24 cellular contexts compared by ENCODE assay signal in the genomic region with DNA sequence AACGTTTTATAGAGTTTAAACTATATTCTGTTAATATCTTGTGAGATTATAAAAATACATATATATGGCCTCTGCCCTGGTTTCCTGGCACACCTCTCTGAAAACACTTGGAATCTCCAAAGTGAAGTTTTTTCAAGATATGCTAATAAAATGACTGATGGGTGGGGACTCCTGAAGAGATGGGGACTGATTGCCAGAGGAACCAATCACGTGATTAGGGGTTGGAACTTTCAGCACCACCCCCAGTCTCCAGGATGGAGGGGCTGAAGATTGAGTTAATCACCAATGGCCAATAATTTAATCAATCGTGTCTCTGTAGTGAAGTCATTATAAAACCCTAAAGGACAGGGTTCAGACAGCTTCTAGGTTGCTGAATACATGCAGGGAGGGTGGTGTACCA. TPM values are rescaled to one million over a fixed set of nuclear protein-coding genes. Genes with fewer than 3 reads are reported as not detected.
DNase-seq lines count a peak whose midpoint lies in the region; ATAC-seq and TF ChIP-seq lines count a peak whose summit lies in the region.
"Had no signal": no experiment of that assay in that cellular context is flagged by ENCODE, and none has a peak within 500 bp of the region (broad histone marks: within the 10 kb centered on the region; RNA-seq: fewer than 3 reads in every experiment).

No MANE protein-coding gene starts in this region.

- H3K4me3 Mint-ChIP-seq in GM23338 (no peak overlapping the region), WTC11 (no peak overlapping the region)
- H3K4me3 Mint-ChIP-seq: CD14-positive monocyte; CD4-positive, alpha-beta memory T cell; CD4-positive, CD25-positive, alpha-beta regulatory T cell; CD8-positive, alpha-beta memory T cell had no signal

- H3K4me3 ChIP-seq in GM23338 (no peak overlapping the region), H7 (ENCODE audit: insufficient read depth, low read depth, low read length) (no peak overlapping the region), aorta (ENCODE audit: low read length in 2 of 2) (no peak overlapping the region)
- H3K4me3 ChIP-seq: BLaER1, GM12878 had no signal

- H3K36me3 Mint-ChIP-seq in GM23338 (ENCODE audit: low read depth) (no peaks in the 10 kb centered on the region), WTC11 (no peaks in the 10 kb centered on the region)
- H3K36me3 Mint-ChIP-seq: CD14-positive monocyte; CD4-positive, alpha-beta memory T cell; CD4-positive, CD25-positive, alpha-beta regulatory T cell; CD8-positive, alpha-beta memory T cell had no signal

- H3K27me3 Mint-ChIP-seq in GM23338 (ENCODE audit: insufficient read depth, low read depth, poor library complexity) = peaks cover 3% of the 10 kb centered on the region
- no peaks in the 10 kb centered on the region for H3K27me3 Mint-ChIP-seq in WTC11 (ENCODE audit: low read depth)

- no peak overlapping the region for H3K27ac ChIP-seq in GM23338 (ENCODE audit: low read depth)
- no peak overlapping the region for H3K27ac ChIP-seq in aorta (ENCODE audit: low read depth in 1 of 2, low read length in 2 of 2)
- H3K27ac ChIP-seq: BLaER1 had no signal

- peaks cover 4% of the 10 kb centered on the region; the same call in 1 of the 2 replicates for H3K9me2 ChIP-seq in GM23338 (ENCODE audit: insufficient read depth)

- H3K9me3 ChIP-seq in aorta (ENCODE audit: control insufficient read depth, low read length) = no peaks in the 10 kb centered on the region
- H3K9me3 ChIP-seq: BE2C, BLaER1 had no signal

- CTCF ChIA-PET in WTC11 (lab: Charles Lee) = no interaction called here

- no peaks in the 10 kb centered on the region for H4K20me1 ChIP-seq in GM23338 (replicated peaks; ENCODE audit: insufficient read depth)
- H4K20me1 ChIP-seq: BLaER1 had no signal

- H3K4me2 ChIP-seq in GM23338 = no peak overlapping the region
- H3K4me2 ChIP-seq: BLaER1 had no signal

- ATAC-seq in GM23338 (no peak), WTC11 (peak; percentile 52), aorta (ENCODE audit: low FRiP score) (no peak)
- ATAC-seq: GM12878 had no signal

- TF ChIP-seq CTCF in GM23338 (conservative IDR thresholded peaks at IDR 0.05; ENCODE audit: low read depth in 2 of 2) (no peak), WTC11 (IDR thresholded peaks at IDR 0.05) (no peak)

- H3K4me1 ChIP-seq in GM23338 (ENCODE audit: insufficient read depth) (peaks cover 4% of the 10 kb centered on the region; the same call in 1 of the 2 replicates), aorta (ENCODE audit: control insufficient read depth in 1 of 2, insufficient read depth in 2 of 2, low read length in 2 of 2) (peaks cover 0 to 6% of the 10 kb centered on the region in 2 donors)
- H3K4me1 ChIP-seq: BE2C had no signal

- POLR2A ChIA-PET in WTC11 (lab: Charles Lee) = no interaction called here

- no peaks in the 10 kb centered on the region for H3K79me2 ChIP-seq in GM23338 (replicated peaks; ENCODE audit: insufficient read depth)

- H3K9me3 Mint-ChIP-seq in GM23338 (no peaks in the 10 kb centered on the region), WTC11 (no peaks in the 10 kb centered on the region)
- H3K9me3 Mint-ChIP-seq: CD14-positive monocyte; CD4-positive, alpha-beta memory T cell; CD4-positive, CD25-positive, alpha-beta regulatory T cell; CD8-positive, alpha-beta memory T cell had no signal

- no peak overlapping the region for H2AFZ ChIP-seq in GM23338

- peak; percentile 26 for DNase-seq in GM23338 (ENCODE audit: low spot score)
- peak; percentile 36 for DNase-seq in H7
- no peak for DNase-seq in WTC11 (ENCODE audit: low spot score)
- DNase-seq in activated CD8-positive, alpha-beta memory T cell treated with anti-CD3 and anti-CD28 coated beads, Interleukin-2, amount 50 U/mL, for 48 hours = no peak
- DNase-seq in aorta = no peak
- no peak for DNase-seq in cortex of kidney (lab: John Stamatoyannopoulos, UW)
- DNase-seq: 8988T; ACHN; BE2C; C1 segment of cervical spinal cord; CD4-positive, alpha-beta memory T cell; CD4-positive, CD25-positive, alpha-beta regulatory T cell; CD8-positive, alpha-beta memory T cell; COR-L47; DMS 273 treated with DMSO at 0.1 percent for 48 hours; DMS153; DMS53; DMS79; DND-41; EL; GDM1 had no signal

- 55 to 58% methylated on average over 3 of the region's 3 CpGs for WGBS in aorta, 2 donors

- H3K27me3 ChIP-seq in GM23338 (ENCODE audit: insufficient read depth) (no peaks in the 10 kb centered on the region), H7 (ENCODE audit: control insufficient read depth, insufficient read depth, low read length) (no peaks in the 10 kb centered on the region), aorta (ENCODE audit: control insufficient read depth in 1 of 2, insufficient read depth in 2 of 2, low read length in 1 of 2) (no peaks in the 10 kb centered on the region)
- H3K27me3 ChIP-seq: BE2C, BLaER1 had no signal

- H3K4me1 Mint-ChIP-seq in GM23338 (peaks cover 8% of the 10 kb centered on the region), WTC11 (peaks cover 15% of the 10 kb centered on the region)
- H3K4me1 Mint-ChIP-seq: CD4-positive, alpha-beta memory T cell; CD4-positive, CD25-positive, alpha-beta regulatory T cell; CD8-positive, alpha-beta memory T cell had no signal

- H3F3A ChIP-seq in GM23338 (replicated peaks; ENCODE audit: low read depth) = no peaks in the 10 kb centered on the region

- H3K27ac Mint-ChIP-seq in GM23338 (no peak overlapping the region), WTC11 (no peak overlapping the region)
- H3K27ac Mint-ChIP-seq: CD14-positive monocyte; CD4-positive, alpha-beta memory T cell; CD4-positive, CD25-positive, alpha-beta regulatory T cell; CD8-positive, alpha-beta memory T cell had no signal

- H3K36me3 ChIP-seq in GM23338 (ENCODE audit: insufficient read depth) (no peaks in the 10 kb centered on the region), H7 (replicated peaks; ENCODE audit: control insufficient read depth, insufficient read depth, low read length) (no peaks in the 10 kb centered on the region), aorta (ENCODE audit: control insufficient read depth in 1 of 2, insufficient read depth in 2 of 2, low read length in 1 of 2) (no peaks in the 10 kb centered on the region)
- H3K36me3 ChIP-seq: BE2C, BLaER1 had no signal

- intact Hi-C loops in aorta (cut with DNase I) = no loop called here

TF ChIP-seq in GM23338, 12 proteins besides CTCF, POLR2A, EP300 and RAD21 (continues in another document):
- TF ChIP-seq JUNB (IDR thresholded peaks at IDR 0.05; ENCODE audit: unreplicated experiment) (no peak), NANOG (IDR thresholded peaks at IDR 0.05; ENCODE audit: borderline replicate concordance) (no peak), EZH2 (IDR thresholded peaks at IDR 0.05; ENCODE audit: low read depth, unreplicated experiment) (no peak), EZH2phosphoT487 (IDR thresholded peaks at IDR 0.05; ENCODE audit: unreplicated experiment) (no peak), STAT1 (IDR thresholded peaks at IDR 0.05; ENCODE audit: unreplicated experiment) (no peak)

TF ChIP-seq in WTC11, 78 proteins besides CTCF, POLR2A, EP300 and RAD21:
- TF ChIP-seq ESRRA (CRISPR knock-in tag; IDR thresholded peaks at IDR 0.05; ENCODE audit: borderline replicate concordance) = no peak
- TF ChIP-seq NFYB (CRISPR knock-in tag; conservative IDR thresholded peaks at IDR 0.05; ENCODE audit: low read depth) = peak; percentile 49; the same call in 1 of the 2 replicates

RNA-seq across cellular contexts. Expression of gene C11orf71, which starts 37.4 kb away (rescaled TPM):
- total RNA-seq in GM23338 (2014; rRNA removed; shearing (Covaris generic)) = 3.2 and 5.8 TPM in 2 replicates
- polyA plus RNA-seq in GM23338 (2016; fragmentation: Nextera tagmentation; extraction: Ambion mirVana) (6.9 and 8.7 TPM in 2 replicates), aorta (1 to 10 TPM; 4.4 to 6.1 TPM)
- 5.8 and 11.1 TPM in 2 replicates for total RNA-seq in H7 (2014; rRNA removed; shearing (Covaris generic))
- total RNA-seq in WTC11 (2021) (5.9 to 7.4 TPM (median 7.3 TPM) in 3 replicates), aorta (1 to 10 TPM; 4.4 to 4.9 TPM)

RNA-seq across cellular contexts. Expression of gene RBM7, which starts 37.5 kb away (rescaled TPM):
- total RNA-seq in GM23338 (2014; rRNA removed; shearing (Covaris generic)) = 51.4 and 57.2 TPM in 2 replicates
- polyA plus RNA-seq in GM23338 (2016; fragmentation: Nextera tagmentation; extraction: Ambion mirVana) = 28.0 and 31.5 TPM in 2 replicates
- 30.0 and 43.3 TPM in 2 replicates for total RNA-seq in H7 (2014; rRNA removed; shearing (Covaris generic))
- total RNA-seq in WTC11 (2021) = 36.3 to 42.1 TPM (median 38.1 TPM) in 3 replicates
- total RNA-seq in aorta = 10 to 100 TPM; 37.1 to 37.9 TPM
- polyA plus RNA-seq in aorta = 10 to 100 TPM; 19.9 to 22.3 TPM

Comparison
In these comparisons a context has a peak if more than half of its experiments do, and no peak if none do; other contexts are left out.
1. DNase-seq: peak in GM23338 (single experiment) and H7 (single experiment); none in WTC11 (single experiment), activated CD8-positive, alpha-beta memory T cell treated with anti-CD3 and anti-CD28 coated beads, Interleukin-2, amount 50 U/mL, for 48 hours (single experiment), aorta (0 of 2) and cortex of kidney (single experiment).